8 cellular contexts compared by ENCODE assay signal in the genomic region with DNA sequence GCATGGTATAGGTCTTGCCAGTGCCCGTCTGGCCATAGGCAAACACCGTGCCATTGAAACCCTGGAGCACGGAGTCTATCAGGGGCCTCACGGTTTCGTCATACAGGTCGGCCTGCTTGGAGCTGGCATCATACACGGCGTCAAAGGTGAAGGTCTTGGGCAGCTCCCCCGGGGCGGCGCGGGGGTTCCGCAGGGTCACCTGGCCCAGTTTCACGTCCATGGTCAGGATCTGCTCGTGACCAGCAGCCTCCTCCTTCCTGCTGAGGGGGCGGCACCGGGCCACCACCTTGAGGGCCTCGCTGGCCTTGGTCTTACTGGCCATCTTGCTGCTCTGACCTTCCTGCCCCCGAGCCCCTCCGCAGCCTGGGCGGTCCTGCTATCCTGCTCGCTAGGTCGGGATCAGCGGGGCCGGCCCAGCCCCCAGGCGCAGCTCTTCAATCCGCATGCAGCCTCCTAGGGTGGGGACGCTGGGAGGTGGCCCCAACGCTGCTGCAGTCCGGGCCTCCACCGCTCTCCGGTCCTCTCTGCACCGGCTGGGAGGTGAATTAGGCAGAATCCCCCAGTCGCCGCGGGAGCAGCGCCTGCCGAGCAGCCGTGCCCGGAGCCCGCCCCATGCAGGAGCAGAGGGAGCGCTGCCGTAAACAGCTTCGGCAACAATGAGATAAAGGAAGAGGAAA. TPM values are rescaled to one million over a fixed set of nuclear protein-coding genes. Genes with fewer than 3 reads are reported as not detected.
DNase-seq lines count a peak whose midpoint lies in the region; ATAC-seq and TF ChIP-seq lines count a peak whose summit lies in the region.

No MANE protein-coding gene starts in this region.

- H3K4me1 Mint-ChIP-seq in WTC11 = peaks cover 46% of the 10 kb centered on the region

- POLR2A ChIA-PET in WTC11 (lab: Charles Lee) = interaction anchor here (0.6 to 2.0 kb wide), 3 partner anchors 52 to 130 kb away, joined by 3 to 11 read pairs (median 3); partner anchors contain the start of gene RAB10

- H3K27ac Mint-ChIP-seq in WTC11 = no peak overlapping the region

- H3K9me3 Mint-ChIP-seq in WTC11 = no peaks in the 10 kb centered on the region

- peaks cover 14% of the 10 kb centered on the region for H3K36me3 Mint-ChIP-seq in WTC11

- peak overlapping the region; percentile 83 for H3K4me3 Mint-ChIP-seq in WTC11

- intact Hi-C loops in Right ventricle myocardium superior (cut with DNase I) = no loop called here
- intact Hi-C loops in posterior vena cava (cut with DNase I) = no loop called here

- no peak for TF ChIP-seq CTCF in WTC11 (IDR thresholded peaks at IDR 0.05)

- CTCF ChIA-PET in WTC11 (lab: Charles Lee) = interaction anchor here (0.7 to 3.3 kb wide), 7 partner anchors 9 to 620 kb away, joined by 3 to 17 read pairs (median 5); partner anchors contain the start of genes HADHA and HADHB

- DNase-seq in NCI-H748 (lab: John Stamatoyannopoulos, UW; ENCODE audit: unreplicated experiment) (peak; percentile 68), NCI-H748 treated with DMSO at 0.1 percent for 48 hours (lab: John Stamatoyannopoulos, UW) (no peak), WTC11 (ENCODE audit: low spot score) (peak; percentile 54), Right ventricle myocardium superior (peak; percentile 42), posterior vena cava (ENCODE audit: low spot score) (peak; percentile 79), dermis blood vessel endothelial cell (no peak), D341Med (ENCODE audit: low spot score) (no peak)

- peak; percentile 2 for ATAC-seq in HG02870 (IDR thresholded peaks at IDR 0.05; ENCODE audit: unreplicated experiment)
- peak; percentile 11 for ATAC-seq in WTC11
- ATAC-seq in Right ventricle myocardium superior (ENCODE audit: poor library complexity) = peak; percentile 53

- H3K27me3 Mint-ChIP-seq in WTC11 (ENCODE audit: low read depth) = no peaks in the 10 kb centered on the region; the same call in 1 of the 2 replicates

TF ChIP-seq in WTC11, 78 proteins besides CTCF, POLR2A, EP300 and RAD21:
- TF ChIP-seq MAX (CRISPR knock-in tag; IDR thresholded peaks at IDR 0.05) (0 out of 2 replicates have a peak, but pooled peaks have one; percentile 30), CREM (CRISPR knock-in tag; IDR thresholded peaks at IDR 0.05) (no peak), FOXP4 (CRISPR knock-in tag; IDR thresholded peaks at IDR 0.05) (0 out of 2 replicates have a peak, but pooled peaks have one; percentile 37), ZBTB21 (CRISPR knock-in tag; IDR thresholded peaks at IDR 0.05; ENCODE audit: borderline replicate concordance) (peak; percentile 39; the same call in 1 of the 2 replicates), USF2 (CRISPR knock-in tag; IDR thresholded peaks at IDR 0.05) (0 out of 2 replicates have a peak, but pooled peaks have one; percentile 13)
- TF ChIP-seq, protein P1, sequence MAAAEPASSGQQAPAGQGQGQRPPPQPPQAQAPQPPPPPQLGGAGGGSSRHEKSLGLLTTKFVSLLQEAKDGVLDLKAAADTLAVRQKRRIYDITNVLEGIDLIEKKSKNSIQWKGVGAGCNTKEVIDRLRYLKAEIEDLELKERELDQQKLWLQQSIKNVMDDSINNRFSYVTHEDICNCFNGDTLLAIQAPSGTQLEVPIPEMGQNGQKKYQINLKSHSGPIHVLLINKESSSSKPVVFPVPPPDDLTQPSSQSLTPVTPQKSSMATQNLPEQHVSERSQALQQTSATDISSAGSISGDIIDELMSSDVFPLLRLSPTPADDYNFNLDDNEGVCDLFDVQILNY (CRISPR knock-in tag; IDR thresholded peaks at IDR 0.05) = 0 out of 2 replicates have a peak, but pooled peaks have one; percentile 43
- TF ChIP-seq, protein P2, sequence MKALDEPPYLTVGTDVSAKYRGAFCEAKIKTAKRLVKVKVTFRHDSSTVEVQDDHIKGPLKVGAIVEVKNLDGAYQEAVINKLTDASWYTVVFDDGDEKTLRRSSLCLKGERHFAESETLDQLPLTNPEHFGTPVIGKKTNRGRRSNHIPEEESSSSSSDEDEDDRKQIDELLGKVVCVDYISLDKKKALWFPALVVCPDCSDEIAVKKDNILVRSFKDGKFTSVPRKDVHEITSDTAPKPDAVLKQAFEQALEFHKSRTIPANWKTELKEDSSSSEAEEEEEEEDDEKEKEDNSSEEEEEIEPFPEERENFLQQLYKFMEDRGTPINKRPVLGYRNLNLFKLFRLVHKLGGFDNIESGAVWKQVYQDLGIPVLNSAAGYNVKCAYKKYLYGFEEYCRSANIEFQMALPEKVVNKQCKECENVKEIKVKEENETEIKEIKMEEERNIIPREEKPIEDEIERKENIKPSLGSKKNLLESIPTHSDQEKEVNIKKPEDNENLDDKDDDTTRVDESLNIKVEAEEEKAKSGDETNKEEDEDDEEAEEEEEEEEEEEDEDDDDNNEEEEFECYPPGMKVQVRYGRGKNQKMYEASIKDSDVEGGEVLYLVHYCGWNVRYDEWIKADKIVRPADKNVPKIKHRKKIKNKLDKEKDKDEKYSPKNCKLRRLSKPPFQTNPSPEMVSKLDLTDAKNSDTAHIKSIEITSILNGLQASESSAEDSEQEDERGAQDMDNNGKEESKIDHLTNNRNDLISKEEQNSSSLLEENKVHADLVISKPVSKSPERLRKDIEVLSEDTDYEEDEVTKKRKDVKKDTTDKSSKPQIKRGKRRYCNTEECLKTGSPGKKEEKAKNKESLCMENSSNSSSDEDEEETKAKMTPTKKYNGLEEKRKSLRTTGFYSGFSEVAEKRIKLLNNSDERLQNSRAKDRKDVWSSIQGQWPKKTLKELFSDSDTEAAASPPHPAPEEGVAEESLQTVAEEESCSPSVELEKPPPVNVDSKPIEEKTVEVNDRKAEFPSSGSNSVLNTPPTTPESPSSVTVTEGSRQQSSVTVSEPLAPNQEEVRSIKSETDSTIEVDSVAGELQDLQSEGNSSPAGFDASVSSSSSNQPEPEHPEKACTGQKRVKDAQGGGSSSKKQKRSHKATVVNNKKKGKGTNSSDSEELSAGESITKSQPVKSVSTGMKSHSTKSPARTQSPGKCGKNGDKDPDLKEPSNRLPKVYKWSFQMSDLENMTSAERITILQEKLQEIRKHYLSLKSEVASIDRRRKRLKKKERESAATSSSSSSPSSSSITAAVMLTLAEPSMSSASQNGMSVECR (CRISPR knock-in tag; IDR thresholded peaks at IDR 0.05; ENCODE audit: borderline replicate concordance) = no peak

RNA-seq across cellular contexts. Expression of gene KIF3C, which starts 0.6 kb away (rescaled TPM):
- total RNA-seq in WTC11 (2021) (48.1 to 60.1 TPM (median 55.8 TPM) in 3 replicates), Right ventricle myocardium superior (3.2 TPM), posterior vena cava (10 to 100 TPM in 1 of 2 donors, 1 to 10 TPM in 1; 3.9 to 10.9 TPM), dermis blood vessel endothelial cell (12.6 and 23.3 TPM in 2 replicates)

RNA-seq across cellular contexts. Expression of gene RAB10, which starts 52.1 kb away (rescaled TPM):
- total RNA-seq in WTC11 (2021) (127 to 142 TPM (median 132 TPM) in 3 replicates), Right ventricle myocardium superior (91.9 TPM), posterior vena cava (10 to 100 TPM; 86.1 to 94.6 TPM), dermis blood vessel endothelial cell (101 and 176 TPM in 2 replicates)

Comparison
In these comparisons a context has a peak if more than half of its experiments do, and no peak if none do; other contexts are left out.
1. DNase-seq: peak in NCI-H748 (single experiment), WTC11 (single experiment), Right ventricle myocardium superior (single experiment) and posterior vena cava (single experiment); none in NCI-H748 treated with DMSO at 0.1 percent for 48 hours (single experiment), dermis blood vessel endothelial cell (single experiment) and D341Med (single experiment).
2. ATAC-seq: peak in every context shown above with its lines; median percentile 53 in Right ventricle myocardium superior; 11 in WTC11; 2 in HG02870.